In genomic region chr3:143002083-143002712, GRCh38 we compare ENCODE assay signal across 2 cellular contexts.
TF ChIP-seq lines count a peak whose summit lies in the region.

No MANE protein-coding gene starts in this region.

TF ChIP-seq in K562, 482 proteins besides CTCF, POLR2A, EP300 and RAD21 (continued from another document and continues in another):
- TF ChIP-seq E2F6 (IDR thresholded peaks at IDR 0.05; ENCODE audit: borderline replicate concordance in 1 of 2, extremely low read depth in 1 of 2, insufficient read depth in 1 of 2, insufficient read length in 1 of 2, low read depth in 1 of 2, low read length in 1 of 2, poor library complexity in 1 of 2, severe bottlenecking in 1 of 2) (peak; percentile 39 to 42), HNRNPK (IDR thresholded peaks at IDR 0.05; ENCODE audit: low read depth, low read length, poor library complexity, severe bottlenecking) (no peak), SRSF1 (IDR thresholded peaks at IDR 0.05; ENCODE audit: low read depth, low read length) (no peak), MNT (conservative IDR thresholded peaks at IDR 0.05) (peak; percentile 83 to 84), ZKSCAN8 (CRISPR knock-in tag; IDR thresholded peaks at IDR 0.05) (no peak), FOXO4 (CRISPR knock-in tag; IDR thresholded peaks at IDR 0.05) (no peak), CBFA2T3 (IDR thresholded peaks at IDR 0.05) (no peak), BRD9 (IDR thresholded peaks at IDR 0.05; ENCODE audit: low read depth, partially characterized antibody) (peak; percentile 4), HMGXB4 (CRISPR knock-in tag; IDR thresholded peaks at IDR 0.05) (no peak), PREB (CRISPR knock-in tag; IDR thresholded peaks at IDR 0.05) (no peak), PML (IDR thresholded peaks at IDR 0.05; ENCODE audit: low read length) (no peak), SRF (CRISPR knock-in tag; IDR thresholded peaks at IDR 0.05) (no peak), CEBPB (tag; IDR thresholded peaks at IDR 0.05) (peak; percentile 81), E2F4 (CRISPR knock-in tag; IDR thresholded peaks at IDR 0.05; ENCODE audit: low read depth) (0 out of 2 replicates have a peak, but pooled peaks have one; percentile 5), CEBPG (CRISPR knock-in tag; IDR thresholded peaks at IDR 0.05) (peak; percentile 82), CEBPG (tag; conservative IDR thresholded peaks at IDR 0.05 in 1 of 2, IDR thresholded peaks at IDR 0.05 in 1 of 2) (peak; percentile 69 to 79), MAFG (tag; conservative IDR thresholded peaks at IDR 0.05) (no peak), TCF3 (CRISPR knock-in tag; IDR thresholded peaks at IDR 0.05) (peak; percentile 13; the same call in 1 of the 2 replicates), ATF3 (IDR thresholded peaks at IDR 0.05) (peak; percentile 78), ATF3 (CRISPR knock-in tag; conservative IDR thresholded peaks at IDR 0.05) (no peak)

TF ChIP-seq in HepG2, 621 proteins besides CTCF, POLR2A, EP300 and RAD21 (continued from another document):
- TF ChIP-seq CREB3 (CRISPR knock-in tag; IDR thresholded peaks at IDR 0.05), result no peak
- 0 out of 2 replicates have a peak, but pooled peaks have one; percentile 5 for TF ChIP-seq ZC3H13 (CRISPR knock-in tag; IDR thresholded peaks at IDR 0.05)
- TF ChIP-seq ZNF20 (CRISPR knock-in tag; IDR thresholded peaks at IDR 0.05), result no peak
- no peak for TF ChIP-seq ETV6 (CRISPR knock-in tag; conservative IDR thresholded peaks at IDR 0.05)
- no peak for TF ChIP-seq ZBED4 (CRISPR knock-in tag; IDR thresholded peaks at IDR 0.05; ENCODE audit: borderline replicate concordance)
- 0 out of 2 replicates have a peak, but pooled peaks have one; percentile 45 for TF ChIP-seq ZNF841 (CRISPR knock-in tag; IDR thresholded peaks at IDR 0.05; ENCODE audit: borderline replicate concordance)
- TF ChIP-seq LBX2 (CRISPR knock-in tag; IDR thresholded peaks at IDR 0.05; ENCODE audit: borderline replicate concordance), result no peak
- no peak for TF ChIP-seq SRY (CRISPR knock-in tag; IDR thresholded peaks at IDR 0.05)
- peak; percentile 62; the same call in 1 of the 3 replicates for TF ChIP-seq MXI1 (IDR thresholded peaks at IDR 0.05; ENCODE audit: borderline replicate concordance, low read depth, low read length)
- 0 out of 2 replicates have a peak, but pooled peaks have one; percentile 18 for TF ChIP-seq ELF3 (CRISPR knock-in tag; IDR thresholded peaks at IDR 0.05)
- no peak for TF ChIP-seq RAD51 (IDR thresholded peaks at IDR 0.05; ENCODE audit: borderline replicate concordance)
- 0 out of 2 replicates have a peak, but pooled peaks have one; percentile 19 for TF ChIP-seq ZFAT (CRISPR knock-in tag; conservative IDR thresholded peaks at IDR 0.05)
- TF ChIP-seq ATF1 (CRISPR knock-in tag; IDR thresholded peaks at IDR 0.05), result no peak
- TF ChIP-seq ZSCAN21 (CRISPR knock-in tag; IDR thresholded peaks at IDR 0.05; ENCODE audit: borderline replicate concordance), result no peak
- no peak for TF ChIP-seq KLF9 (CRISPR knock-in tag; IDR thresholded peaks at IDR 0.05; ENCODE audit: low read depth)
- no peak for TF ChIP-seq ZNF597 (CRISPR knock-in tag; IDR thresholded peaks at IDR 0.05)
- no peak for TF ChIP-seq TCF12 (IDR thresholded peaks at IDR 0.05)
- no peak for TF ChIP-seq TCF12 (CRISPR knock-in tag; IDR thresholded peaks at IDR 0.05)
- TF ChIP-seq ZBTB25 (CRISPR knock-in tag; IDR thresholded peaks at IDR 0.05), result no peak
- TF ChIP-seq GPBP1L1 (CRISPR knock-in tag; IDR thresholded peaks at IDR 0.05), result no peak
- no peak for TF ChIP-seq ZNF746 (CRISPR knock-in tag; IDR thresholded peaks at IDR 0.05)
- TF ChIP-seq RFXAP (CRISPR knock-in tag; IDR thresholded peaks at IDR 0.05; ENCODE audit: borderline replicate concordance), result no peak
- TF ChIP-seq SAP130 (CRISPR knock-in tag; IDR thresholded peaks at IDR 0.05; ENCODE audit: low read depth), result peak; percentile 68
- no peak for TF ChIP-seq TARDBP (CRISPR knock-in tag; IDR thresholded peaks at IDR 0.05)
